In the genomic region with DNA sequence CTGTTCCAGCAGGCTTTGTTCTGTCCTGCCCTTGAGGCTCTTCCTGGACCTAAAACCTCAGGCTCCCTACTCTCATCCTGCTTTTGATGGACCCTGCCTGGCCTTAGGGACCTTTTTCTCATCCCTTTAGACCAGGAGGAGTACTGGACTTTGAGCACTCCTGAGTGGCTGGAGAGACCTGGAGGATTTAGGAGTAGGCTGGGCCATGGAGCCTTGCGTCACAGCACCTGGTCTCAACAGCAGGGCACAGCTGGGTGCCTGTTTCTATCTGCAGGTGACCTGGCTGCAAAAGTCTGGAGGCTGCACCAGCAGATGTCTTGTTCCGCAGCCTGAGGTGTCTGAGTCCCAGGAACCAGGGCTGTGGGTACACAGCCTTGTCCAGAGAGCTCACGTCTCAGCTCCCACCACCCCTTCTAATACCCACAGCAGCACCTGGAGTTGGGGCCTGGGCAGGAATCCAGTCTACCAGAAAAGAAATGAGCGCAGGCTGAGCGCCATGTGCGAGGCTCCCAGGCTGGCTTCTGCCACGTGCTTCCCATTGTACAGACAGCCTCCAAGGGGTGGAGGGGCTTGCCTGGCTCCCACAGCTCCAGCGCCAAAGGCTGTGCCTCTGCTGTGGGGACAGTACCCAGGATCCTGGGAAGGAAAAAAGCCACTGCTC, we compare ENCODE assay signal across 30 cellular contexts. TPM values are rescaled to one million over a fixed set of nuclear protein-coding genes. Genes with fewer than 3 reads are reported as not detected.
DNase-seq lines count a peak whose midpoint lies in the region; ATAC-seq, FAIRE-seq and TF ChIP-seq lines count a peak whose summit lies in the region.
"Had no signal": no experiment of that assay in that cellular context is flagged by ENCODE, and none has a peak within 500 bp of the region (broad histone marks: within the 10 kb centered on the region; RNA-seq: fewer than 3 reads in every experiment).

No MANE protein-coding gene starts in this region.

- no peaks in the 10 kb centered on the region for H3K36me3 Mint-ChIP-seq in activated naive CD8-positive, alpha-beta T cell treated with anti-CD3 and anti-CD28 coated beads for 36 hours

- 43% methylated on average over 4 of the region's 8 CpGs for WGBS in HepG2 (ENCODE audit: low lambda C conversion rate)
- WGBS in right lobe of liver (ENCODE audit: insufficient coverage, low coverage, low lambda C conversion rate, missing lambda C conversion rate) = 80% methylated on average over 1 of the region's 8 CpGs
- WGBS in body of pancreas, 2 donors = 43 to 54% methylated on average over 3 to 8 of the region's 8 CpGs

- peak overlapping the region; percentile 18 for H3K4me2 ChIP-seq in HepG2 (ENCODE audit: low read depth, low read length)

- no peaks in the 10 kb centered on the region for H3K27me3 Mint-ChIP-seq in activated naive CD8-positive, alpha-beta T cell treated with anti-CD3 and anti-CD28 coated beads for 36 hours
- H3K27me3 Mint-ChIP-seq: activated CD4-positive, alpha-beta T cell treated with anti-CD3 and anti-CD28 coated beads, Interleukin-2, amount 10 ng/mL, durations not matched to agents 7 days and 5 days had no signal

- H3K9ac ChIP-seq in HepG2 (ENCODE audit: insufficient read depth, low read depth, low read length) = no peak overlapping the region

- no peak for TF ChIP-seq CTCF in HepG2 (CRISPR knock-in tag; IDR thresholded peaks at IDR 0.05)
- TF ChIP-seq CTCF in right lobe of liver (IDR thresholded peaks at IDR 0.05) = no peak
- TF ChIP-seq CTCF in body of pancreas (IDR thresholded peaks at IDR 0.05) = no peak

- no peaks in the 10 kb centered on the region for H3K36me3 ChIP-seq in HepG2 (replicated peaks in 1 of 2; ENCODE audit: control insufficient read depth in 1 of 2, insufficient read depth in 2 of 2, low read length in 2 of 2)
- H3K36me3 ChIP-seq in right lobe of liver = no peaks in the 10 kb centered on the region
- no peaks in the 10 kb centered on the region for H3K36me3 ChIP-seq in body of pancreas (replicated peaks in 1 of 2; ENCODE audit: insufficient read depth in 1 of 2, low read depth in 2 of 2)
- H3K36me3 ChIP-seq: BE2C, cardiac muscle cell, esophagus muscularis mucosa, left lung had no signal

- H3K9me3 Mint-ChIP-seq in activated naive CD8-positive, alpha-beta T cell treated with anti-CD3 and anti-CD28 coated beads for 36 hours = no peaks in the 10 kb centered on the region
- H3K9me3 Mint-ChIP-seq: activated CD4-positive, alpha-beta T cell treated with anti-CD3 and anti-CD28 coated beads, Interleukin-2, amount 10 ng/mL, durations not matched to agents 7 days and 5 days; activated naive CD4-positive, alpha-beta T cell treated with anti-CD3 and anti-CD28 coated beads for 36 hours; activated T-cell treated with anti-CD3 and anti-CD28 coated beads, Interleukin-2, amount 50 U/mL, for 72 hours; endodermal cell had no signal

- H2AFZ ChIP-seq in HepG2 (ENCODE audit: low read length) = no peak overlapping the region

- POLR2A ChIA-PET in HepG2 (lab: Yijun Ruan, JAX) = interaction anchor here (1.2 to 3.1 kb wide), 2 partner anchors 10 to 12 kb away, joined by 3 to 16 read pairs; a partner anchor contains a TSS

- FAIRE-seq in HepG2 (lab: Jason Lieb, UNC) = no peak
- FAIRE-seq: GM12878, RCC 7860, urothelium cell line had no signal

- TF ChIP-seq POLR2A in HepG2 (IDR thresholded peaks at IDR 0.05; ENCODE audit: insufficient read depth in 1 of 2, low read depth in 2 of 2, low read length in 2 of 2) (no peak), right lobe of liver (IDR thresholded peaks at IDR 0.05) (no peak), body of pancreas (IDR thresholded peaks at IDR 0.05) (no peak)

- no peak overlapping the region for H3K27ac Mint-ChIP-seq in activated naive CD8-positive, alpha-beta T cell treated with anti-CD3 and anti-CD28 coated beads for 36 hours
- H3K27ac Mint-ChIP-seq: activated CD4-positive, alpha-beta T cell treated with anti-CD3 and anti-CD28 coated beads, Interleukin-2, amount 10 ng/mL, durations not matched to agents 7 days and 5 days; activated naive CD4-positive, alpha-beta T cell treated with anti-CD3 and anti-CD28 coated beads for 36 hours; activated T-cell treated with anti-CD3 and anti-CD28 coated beads, Interleukin-2, amount 50 U/mL, for 72 hours; endodermal cell had no signal

- no peaks in the 10 kb centered on the region for H4K20me1 ChIP-seq in HepG2 (ENCODE audit: insufficient read depth, low read length)

- CTCF ChIA-PET in HepG2 (lab: Yijun Ruan, JAX; ENCODE audit: low intra/inter-chr PET ratio, low total read pairs) = no interaction called here

- intact Hi-C loops in HepG2 (cut with micrococcal nuclease; ENCODE audit: unreplicated experiment) = no loop called here
- intact Hi-C loops in right lobe of liver (cut with DNase I) = no loop called here
- intact Hi-C loops in body of pancreas (cut with DNase I) = no loop called here
- intact Hi-C loops in cardiac septum (cut with DNase I) = no loop called here

- TF ChIP-seq RAD21 in HepG2 (CRISPR knock-in tag; IDR thresholded peaks at IDR 0.05) = no peak

- TF ChIP-seq EP300 in HepG2 (IDR thresholded peaks at IDR 0.05; ENCODE audit: low read depth in 2 of 2, low read length in 2 of 2) = no peak
- TF ChIP-seq EP300 in HepG2 (CRISPR knock-in tag; IDR thresholded peaks at IDR 0.05; ENCODE audit: borderline replicate concordance) = no peak

- H3K4me3 Mint-ChIP-seq in activated naive CD8-positive, alpha-beta T cell treated with anti-CD3 and anti-CD28 coated beads for 36 hours = no peak overlapping the region
- H3K4me3 Mint-ChIP-seq: activated CD4-positive, alpha-beta T cell treated with anti-CD3 and anti-CD28 coated beads, Interleukin-2, amount 10 ng/mL, durations not matched to agents 7 days and 5 days; activated naive CD4-positive, alpha-beta T cell treated with anti-CD3 and anti-CD28 coated beads for 36 hours; activated T-cell treated with anti-CD3 and anti-CD28 coated beads, Interleukin-2, amount 50 U/mL, for 72 hours; endodermal cell had no signal

- H3K27me3 ChIP-seq in HepG2 (ENCODE audit: control insufficient read depth in 1 of 2, insufficient read depth in 2 of 2, low read length in 2 of 2) (no peaks in the 10 kb centered on the region), right lobe of liver (no peaks in the 10 kb centered on the region), body of pancreas (no peaks in the 10 kb centered on the region)
- H3K27me3 ChIP-seq: BE2C, testis had no signal

- in situ Hi-C loops in HepG2 (cut with HindIII; ENCODE audit: extremely low pct_ligation_motif_present, low pct_unique_long_range_greater_than_20kb) = no loop called here

- ATAC-seq in HepG2 = no peak
- ATAC-seq in right lobe of liver = no peak
- no peak for ATAC-seq in body of pancreas
- ATAC-seq in GM18909 (IDR thresholded peaks at IDR 0.05; ENCODE audit: poor library complexity, unreplicated experiment) = no peak
- ATAC-seq in HG02588 (IDR thresholded peaks at IDR 0.05; ENCODE audit: unreplicated experiment) = no peak
- ATAC-seq: activated T-cell treated with anti-CD3 and anti-CD28 coated beads, Interleukin-2, amount 50 U/mL, for 72 hours; GM12878; left lung had no signal

- peaks cover 86% of the 10 kb centered on the region for H3K4me1 ChIP-seq in HepG2 (ENCODE audit: insufficient read depth, low read length)
- H3K4me1 ChIP-seq in right lobe of liver = peaks cover 0 to 5% (median 2%) of the 10 kb centered on the region in 4 donors
- H3K4me1 ChIP-seq in body of pancreas = peaks cover 28% of the 10 kb centered on the region

- BruUV-seq in HepG2 (replicated peaks; lab: Mats Ljungman, UMichigan) = no TSS peak

- H3K27ac ChIP-seq in HepG2 (ENCODE audit: extremely low read length, insufficient read depth, low read length) = peak overlapping the region; percentile 20
- no peak overlapping the region for H3K27ac ChIP-seq in right lobe of liver
- peak overlapping the region in 2 of 4 donors; percentile 1 to 12 for H3K27ac ChIP-seq in body of pancreas
- H3K27ac ChIP-seq: cardiac muscle cell, esophagus muscularis mucosa, left lung, testis had no signal

- H3K79me2 ChIP-seq in HepG2 (ENCODE audit: insufficient read depth, low read length) = no peaks in the 10 kb centered on the region

- peaks cover 30% of the 10 kb centered on the region for H3K4me1 Mint-ChIP-seq in activated naive CD8-positive, alpha-beta T cell treated with anti-CD3 and anti-CD28 coated beads for 36 hours

- H3K9me3 ChIP-seq in HepG2 (ENCODE audit: low read length) = no peaks in the 10 kb centered on the region
- no peaks in the 10 kb centered on the region for H3K9me3 ChIP-seq in right lobe of liver
- no peaks in the 10 kb centered on the region for H3K9me3 ChIP-seq in body of pancreas
- H3K9me3 ChIP-seq: BE2C, Caco-2, esophagus muscularis mucosa, left lung, testis had no signal

- peak overlapping the region in 1 of 3 experiments; percentile 4; a peak in 1 of 6 replicates for H3K4me3 ChIP-seq in HepG2 (replicated peaks in 1 of 3; ENCODE audit: insufficient read depth in 1 of 3, low read depth in 2 of 3, low read length in 3 of 3)
- H3K4me3 ChIP-seq in right lobe of liver = no peak overlapping the region
- H3K4me3 ChIP-seq in body of pancreas = no peak overlapping the region
- H3K4me3 ChIP-seq: cardiac muscle cell, esophagus muscularis mucosa, GM12878, left lung, testis had no signal

- DNase-seq in HepG2 (ENCODE audit: low spot score) (no peak), right lobe of liver (no peak), NCI-H510A (lab: John Stamatoyannopoulos, UW) (peak; percentile 78), body of pancreas (peak; percentile 28 to 59 (median 48)), cardiac septum (ENCODE audit: low spot score) (no peak)
- no peak for DNase-seq in activated naive CD8-positive, alpha-beta T cell treated with anti-CD3 and anti-CD28 coated beads for 36 hours
- DNase-seq: activated CD4-positive, alpha-beta T cell treated with anti-CD3 and anti-CD28 coated beads, Interleukin-2, amount 10 ng/mL, durations not matched to agents 7 days and 5 days; activated naive CD4-positive, alpha-beta T cell treated with anti-CD3 and anti-CD28 coated beads for 36 hours; activated T-cell treated with anti-CD3 and anti-CD28 coated beads, Interleukin-2, amount 50 U/mL, for 72 hours; amygdala; BE2C; Caco-2; endodermal cell; foreskin melanocyte; H7; left lung; mesendoderm; NCI-H1048; NCI-H2227 treated with DMSO at 0.1 percent for 48 hours; nucleus accumbens; stimulated activated CD4-positive, alpha-beta T cell treated with anti-CD3 and anti-CD28 coated beads, Interleukin-4, amount 100 ng/mL, for 24 hours; stimulated activated naive CD4-positive, alpha-beta T cell treated with Interleukin-2 at 50 U/mL for 16 hours; testis had no signal

RNA-seq across cellular contexts. Expression of a gene that starts 5.0 kb away (rescaled TPM):
- 62.0 and 65.9 TPM in 2 replicates for total RNA-seq in HepG2 (2016; rRNA removed; fragmentation: Illumina TruSeq; extraction: Trizol)
- total RNA-seq in HepG2 (2016; cell fraction: cytosol; rRNA removed; fragmentation: Illumina TruSeq; extraction: Trizol; ENCODE audit: low read depth) = 184 and 195 TPM in 2 replicates
- total RNA-seq in HepG2 (2016; cell fraction: insoluble cytoplasmic fraction; rRNA removed; fragmentation: Illumina TruSeq; extraction: Trizol) = 53.2 and 63.6 TPM in 2 replicates
- 147 and 176 TPM in 2 replicates for total RNA-seq in HepG2 (2016; cell fraction: membrane; rRNA removed; fragmentation: Illumina TruSeq; extraction: Trizol)
- 58.7 and 66.8 TPM in 2 replicates for total RNA-seq in HepG2 (2016; cell fraction: nucleus; rRNA removed; fragmentation: Illumina TruSeq; extraction: Trizol)
- 19.4 and 22.0 TPM in 2 replicates for polyA plus RNA-seq in HepG2 (2011; rRNA removed)
- 11.1 and 12.8 TPM in 2 replicates for polyA plus RNA-seq in HepG2 (2011; cell fraction: cytosol; rRNA removed)
- 56.9 and 75.7 TPM in 2 replicates for polyA plus RNA-seq in HepG2 (2011; cell fraction: nucleus; rRNA removed)
- polyA plus RNA-seq in HepG2 (2012) = 26.3 and 32.9 TPM in 2 replicates
- 11.4 and 12.5 TPM in 2 replicates for polyA plus RNA-seq in HepG2 (2016; cell fraction: cytosol; fragmentation: Illumina TruSeq; extraction: Trizol; ENCODE audit: low read depth)
- 37.5 and 47.3 TPM in 2 replicates for polyA plus RNA-seq in HepG2 (2016; cell fraction: insoluble cytoplasmic fraction; fragmentation: Illumina TruSeq; extraction: Trizol; ENCODE audit: low read depth)
- polyA plus RNA-seq in HepG2 (2016; cell fraction: membrane; fragmentation: Illumina TruSeq; extraction: Trizol; ENCODE audit: low read depth) = 30.1 and 30.2 TPM in 2 replicates
- 107 and 112 TPM in 2 replicates for polyA plus RNA-seq in HepG2 (2016; cell fraction: nucleus; fragmentation: Illumina TruSeq; extraction: Trizol; ENCODE audit: insufficient read depth, low read depth)
- polyA minus RNA-seq in HepG2 (2011; rRNA and poly(A)+ RNA removed; ENCODE audit: low replicate concordance) = 72.2 and 123 TPM in 2 replicates
- 27.9 and 31.4 TPM in 2 replicates for polyA minus RNA-seq in HepG2 (2011; cell fraction: cytosol; rRNA and poly(A)+ RNA removed)
- 66.3 and 67.3 TPM in 2 replicates for polyA minus RNA-seq in HepG2 (2011; cell fraction: nucleus; rRNA and poly(A)+ RNA removed)
- total RNA-seq in right lobe of liver = 10 to 100 TPM; 11.4 to 19.4 (median 14.0) TPM
- 10 to 100 TPM; 38.1 to 40.2 TPM for total RNA-seq in body of pancreas
- total RNA-seq in cardiac septum = 60.4 TPM
- 100 to 1,000 TPM; 181 to 184 TPM for total RNA-seq in activated naive CD8-positive, alpha-beta T cell treated with anti-CD3 and anti-CD28 coated beads for 36 hours

RNA-seq across cellular contexts. Expression of a gene that starts 10.3 kb away (rescaled TPM):
- total RNA-seq in HepG2 (2016; rRNA removed; fragmentation: Illumina TruSeq; extraction: Trizol) (29.4 and 41.6 TPM in 2 replicates), right lobe of liver (10 to 100 TPM; 18.1 to 31.0 (median 25.6) TPM), body of pancreas (10 to 100 TPM; 23.3 to 52.4 TPM), cardiac septum (37.8 TPM)
- total RNA-seq in HepG2 (2016; cell fraction: cytosol; rRNA removed; fragmentation: Illumina TruSeq; extraction: Trizol; ENCODE audit: low read depth) = 5.3 and 7.1 TPM in 2 replicates
- total RNA-seq in HepG2 (2016; cell fraction: insoluble cytoplasmic fraction; rRNA removed; fragmentation: Illumina TruSeq; extraction: Trizol) = 25.4 and 43.2 TPM in 2 replicates
- 10.6 and 10.8 TPM in 2 replicates for total RNA-seq in HepG2 (2016; cell fraction: membrane; rRNA removed; fragmentation: Illumina TruSeq; extraction: Trizol)
- total RNA-seq in HepG2 (2016; cell fraction: nucleus; rRNA removed; fragmentation: Illumina TruSeq; extraction: Trizol) = 39.8 and 46.4 TPM in 2 replicates
- 9.7 and 14.7 TPM in 2 replicates for polyA plus RNA-seq in HepG2 (2011; rRNA removed)
- polyA plus RNA-seq in HepG2 (2011; cell fraction: cytosol; rRNA removed) = 6.3 and 8.5 TPM in 2 replicates
- 56.2 and 61.1 TPM in 2 replicates for polyA plus RNA-seq in HepG2 (2011; cell fraction: nucleus; rRNA removed)
- 12.6 and 16.7 TPM in 2 replicates for polyA plus RNA-seq in HepG2 (2012)
- 1.6 and 2.1 TPM in 2 replicates for polyA plus RNA-seq in HepG2 (2016; cell fraction: cytosol; fragmentation: Illumina TruSeq; extraction: Trizol; ENCODE audit: low read depth)
- polyA plus RNA-seq in HepG2 (2016; cell fraction: insoluble cytoplasmic fraction; fragmentation: Illumina TruSeq; extraction: Trizol; ENCODE audit: low read depth) = 14.8 and 19.6 TPM in 2 replicates
- 3.7 and 4.3 TPM in 2 replicates for polyA plus RNA-seq in HepG2 (2016; cell fraction: membrane; fragmentation: Illumina TruSeq; extraction: Trizol; ENCODE audit: low read depth)
- 74.4 and 84.9 TPM in 2 replicates for polyA plus RNA-seq in HepG2 (2016; cell fraction: nucleus; fragmentation: Illumina TruSeq; extraction: Trizol; ENCODE audit: insufficient read depth, low read depth)
- 41.3 and 51.6 TPM in 2 replicates for polyA minus RNA-seq in HepG2 (2011; rRNA and poly(A)+ RNA removed; ENCODE audit: low replicate concordance)
- 26.3 and 30.1 TPM in 2 replicates for polyA minus RNA-seq in HepG2 (2011; cell fraction: cytosol; rRNA and poly(A)+ RNA removed)
- polyA minus RNA-seq in HepG2 (2011; cell fraction: nucleus; rRNA and poly(A)+ RNA removed) = 21.1 and 31.3 TPM in 2 replicates
- total RNA-seq in activated naive CD8-positive, alpha-beta T cell treated with anti-CD3 and anti-CD28 coated beads for 36 hours = 10 to 100 TPM; 76.6 to 77.3 TPM

Comparison
In these comparisons a context has a peak if more than half of its experiments do, and no peak if none do; other contexts are left out.
1. DNase-seq: peak in NCI-H510A (single experiment) and body of pancreas (4 of 4); none in HepG2 (single experiment), right lobe of liver (0 of 3), cardiac septum (single experiment) and activated naive CD8-positive, alpha-beta T cell treated with anti-CD3 and anti-CD28 coated beads for 36 hours (single experiment).